8 cellular contexts compared by ENCODE assay signal in the genomic region with DNA sequence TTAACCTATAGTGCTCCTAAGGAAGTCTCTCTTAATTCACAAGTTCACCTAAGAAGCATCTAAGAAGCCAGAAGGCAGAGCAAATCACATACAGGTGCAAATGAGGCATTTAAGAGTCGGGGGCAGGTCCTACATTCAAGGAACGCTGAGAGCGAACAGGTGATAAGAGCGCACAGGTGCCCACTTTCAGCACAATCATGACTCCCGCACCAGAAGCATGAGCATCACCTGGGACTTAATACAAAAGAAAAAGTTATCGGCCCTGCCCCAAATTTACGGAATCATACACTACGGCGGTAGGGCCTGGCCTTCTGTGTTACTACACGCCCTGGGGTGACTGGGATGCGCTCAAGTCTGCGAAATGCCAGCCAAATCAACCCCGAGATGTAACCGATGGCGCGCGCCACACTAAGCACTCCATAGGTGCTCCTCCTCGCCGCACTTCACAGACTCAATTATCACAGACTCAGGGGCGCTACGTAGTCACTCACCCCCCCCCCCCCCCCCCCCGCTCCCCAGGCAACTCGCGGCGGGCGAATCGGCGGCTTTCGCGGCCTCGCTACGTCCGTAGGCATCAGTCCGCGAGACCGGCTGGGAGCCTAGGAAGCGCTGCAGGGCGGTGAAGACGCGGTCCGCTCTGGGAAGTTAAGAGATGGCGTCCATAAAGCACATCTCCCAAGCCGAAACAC. TPM values are rescaled to one million over a fixed set of nuclear protein-coding genes. Genes with fewer than 3 reads are reported as not detected.
DNase-seq lines count a peak whose midpoint lies in the region; ATAC-seq and TF ChIP-seq lines count a peak whose summit lies in the region.

No MANE protein-coding gene starts in this region.

- TF ChIP-seq CTCF in GM10248 (IDR thresholded peaks at IDR 0.05; ENCODE audit: control extremely low read depth, extremely low read depth, low read depth, missing control alignments), result no peak

- CTCF ChIA-PET in GM10248 (lab: Yijun Ruan, JAX), result interaction anchor here (1.2 to 2.1 kb wide), 3 partner anchors 10 to 230 kb away, joined by 3 to 7 read pairs (median 3); no protein-coding TSS in a partner anchor

- ATAC-seq in HG02571 (IDR thresholded peaks at IDR 0.05; ENCODE audit: unreplicated experiment), result peak; percentile 15
- ATAC-seq in left colon, result peak; percentile 33
- ATAC-seq in HG03378 (IDR thresholded peaks at IDR 0.05; ENCODE audit: unreplicated experiment), result no peak

- intact Hi-C loops in left colon (cut with DNase I, micrococcal nuclease), result loop anchor here in 1 of 2 donors (5.0 kb wide), 1 partner anchor 51 kb away; no protein-coding TSS in a partner anchor

- POLR2A ChIA-PET in GM10248 (lab: Yijun Ruan, JAX), result interaction anchor here (1.0 kb wide), 1 partner anchor 51 kb away, joined by 3 read pairs; no protein-coding TSS in a partner anchor

- DNase-seq in GM10248 (ENCODE audit: extremely low spot score) (peak; percentile 37), NCI-H1092 (lab: John Stamatoyannopoulos, UW) (peak; percentile 20), cerebellum (ENCODE audit: low spot score) (peak; percentile 22), left colon (peak; percentile 41 to 64)
- peak; percentile 16 to 32 (median 26) for DNase-seq in activated CD4-positive, CD25-positive, alpha-beta regulatory T cell (lab: John Stamatoyannopoulos, UW)
- peak; percentile 10 to 20 for DNase-seq in stimulated activated CD4-positive, alpha-beta T cell treated with anti-CD3 and anti-CD28 coated beads, Interleukin-1b, Interleukin-23, amount 100 ng/mL, for 1 hour (ENCODE audit: low read depth in 2 of 2)

RNA-seq across cellular contexts. Expression of gene ULK4, which starts 0.7 kb away (rescaled TPM):
- total RNA-seq in cerebellum, result 22.6 TPM
- 1 to 10 TPM; 5.3 to 5.7 TPM for total RNA-seq in left colon
